Comparison of ENCODE assay signal across 1 cellular context in the genomic region with DNA sequence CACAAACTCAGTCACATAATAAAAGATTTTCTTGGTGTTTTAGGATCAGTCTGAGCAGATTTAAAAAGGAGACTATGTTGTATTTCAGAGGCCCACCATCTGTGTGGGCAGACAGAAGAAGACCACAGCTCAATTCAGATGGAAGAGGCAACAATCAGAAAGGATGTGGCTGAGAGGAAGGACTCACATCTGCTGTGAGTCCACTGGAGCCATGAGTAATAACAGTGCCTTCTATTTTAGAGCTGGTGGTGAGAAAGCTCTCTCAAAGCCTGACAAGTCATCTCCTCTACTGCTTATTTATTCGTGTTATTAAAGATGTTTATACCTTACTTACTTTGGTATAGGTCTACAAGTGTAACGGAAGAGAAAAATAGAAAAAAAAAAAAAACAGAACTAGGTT.
A peak's percentile ranks its signal among the peaks of the same experiment; 100 is the strongest.
TF ChIP-seq lines count a peak whose summit lies in the region.

No MANE protein-coding gene starts in this region.

TF ChIP-seq in GM12878, 131 proteins besides CTCF, POLR2A, EP300 and RAD21 (continued from another document):
- TF ChIP-seq RUNX3 (IDR thresholded peaks at IDR 0.05; ENCODE audit: low read length) = peak; percentile 85
- TF ChIP-seq MEF2B (IDR thresholded peaks at IDR 0.05; ENCODE audit: partially characterized antibody, poor library complexity, severe bottlenecking) = peak; percentile 29
- TF ChIP-seq HDGF (IDR thresholded peaks at IDR 0.05) = no peak
- TF ChIP-seq, protein P1, sequence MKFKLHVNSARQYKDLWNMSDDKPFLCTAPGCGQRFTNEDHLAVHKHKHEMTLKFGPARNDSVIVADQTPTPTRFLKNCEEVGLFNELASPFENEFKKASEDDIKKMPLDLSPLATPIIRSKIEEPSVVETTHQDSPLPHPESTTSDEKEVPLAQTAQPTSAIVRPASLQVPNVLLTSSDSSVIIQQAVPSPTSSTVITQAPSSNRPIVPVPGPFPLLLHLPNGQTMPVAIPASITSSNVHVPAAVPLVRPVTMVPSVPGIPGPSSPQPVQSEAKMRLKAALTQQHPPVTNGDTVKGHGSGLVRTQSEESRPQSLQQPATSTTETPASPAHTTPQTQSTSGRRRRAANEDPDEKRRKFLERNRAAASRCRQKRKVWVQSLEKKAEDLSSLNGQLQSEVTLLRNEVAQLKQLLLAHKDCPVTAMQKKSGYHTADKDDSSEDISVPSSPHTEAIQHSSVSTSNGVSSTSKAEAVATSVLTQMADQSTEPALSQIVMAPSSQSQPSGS (IDR thresholded peaks at IDR 0.05; ENCODE audit: low read length) = 0 out of 2 replicates have a peak, but pooled peaks have one; percentile 47
- peak; percentile 69; the same call in 1 of the 2 replicates for TF ChIP-seq TCF12 (IDR thresholded peaks at IDR 0.05; ENCODE audit: low read depth, low read length)
- TF ChIP-seq NR2C2 (IDR thresholded peaks at IDR 0.05; ENCODE audit: borderline replicate concordance, control insufficient read depth, insufficient read length, low read depth) = no peak
- 0 out of 2 replicates have a peak, but pooled peaks have one; percentile 41 for TF ChIP-seq FOXM1 (IDR thresholded peaks at IDR 0.05; ENCODE audit: low read depth, low read length)
- no peak for TF ChIP-seq ZNF384 (IDR thresholded peaks at IDR 0.05; ENCODE audit: borderline replicate concordance, low read depth, low read length)
- TF ChIP-seq TCF3 (IDR thresholded peaks at IDR 0.05; ENCODE audit: borderline replicate concordance, insufficient read depth, low read depth, low read length) = no peak
- no peak for TF ChIP-seq SMC3 (IDR thresholded peaks at IDR 0.05; ENCODE audit: borderline replicate concordance, low read length)
- peak; percentile 72; the same call in 1 of the 2 replicates for TF ChIP-seq MEF2A (IDR thresholded peaks at IDR 0.05; ENCODE audit: insufficient read depth, low read depth, low read length)
- TF ChIP-seq NFIC (IDR thresholded peaks at IDR 0.05; ENCODE audit: low read depth, low read length) = 0 out of 2 replicates have a peak, but pooled peaks have one; percentile 47
- TF ChIP-seq, protein P2, sequence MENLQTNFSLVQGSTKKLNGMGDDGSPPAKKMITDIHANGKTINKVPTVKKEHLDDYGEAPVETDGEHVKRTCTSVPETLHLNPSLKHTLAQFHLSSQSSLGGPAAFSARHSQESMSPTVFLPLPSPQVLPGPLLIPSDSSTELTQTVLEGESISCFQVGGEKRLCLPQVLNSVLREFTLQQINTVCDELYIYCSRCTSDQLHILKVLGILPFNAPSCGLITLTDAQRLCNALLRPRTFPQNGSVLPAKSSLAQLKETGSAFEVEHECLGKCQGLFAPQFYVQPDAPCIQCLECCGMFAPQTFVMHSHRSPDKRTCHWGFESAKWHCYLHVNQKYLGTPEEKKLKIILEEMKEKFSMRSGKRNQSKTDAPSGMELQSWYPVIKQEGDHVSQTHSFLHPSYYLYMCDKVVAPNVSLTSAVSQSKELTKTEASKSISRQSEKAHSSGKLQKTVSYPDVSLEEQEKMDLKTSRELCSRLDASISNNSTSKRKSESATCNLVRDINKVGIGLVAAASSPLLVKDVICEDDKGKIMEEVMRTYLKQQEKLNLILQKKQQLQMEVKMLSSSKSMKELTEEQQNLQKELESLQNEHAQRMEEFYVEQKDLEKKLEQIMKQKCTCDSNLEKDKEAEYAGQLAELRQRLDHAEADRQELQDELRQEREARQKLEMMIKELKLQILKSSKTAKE (IDR thresholded peaks at IDR 0.05; ENCODE audit: low read depth, poor library complexity, severe bottlenecking) = no peak
- TF ChIP-seq CREM (IDR thresholded peaks at IDR 0.05; ENCODE audit: low read depth) = peak; percentile 35; the same call in 1 of the 2 replicates
- TF ChIP-seq JUNB (IDR thresholded peaks at IDR 0.05) = peak; percentile 46; the same call in 1 of the 2 replicates
